ENCODE assay signal across 2 cellular contexts in the genomic region with DNA sequence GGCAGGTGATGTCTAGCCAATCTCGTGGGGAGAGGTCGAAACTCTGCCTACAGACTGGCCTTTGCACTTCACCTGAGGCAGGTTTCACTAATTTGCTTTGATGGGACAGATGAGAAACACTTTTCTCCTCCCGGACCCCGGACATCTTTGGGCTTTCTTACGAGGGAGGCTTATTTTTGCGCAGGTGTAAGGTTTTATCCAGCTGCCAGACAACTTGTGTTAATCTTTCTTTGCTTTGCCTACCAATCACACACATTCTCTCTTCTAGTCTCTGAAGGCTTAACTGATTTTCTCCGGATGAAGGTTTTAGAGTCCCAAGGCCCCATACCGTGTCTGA.
TF ChIP-seq lines count a peak whose summit lies in the region.

No MANE protein-coding gene starts in this region.

TF ChIP-seq in SK-N-SH, 30 proteins besides CTCF, POLR2A, EP300 and RAD21 (continued from another document):
- no peak for TF ChIP-seq ZBTB33 (IDR thresholded peaks at IDR 0.05; ENCODE audit: borderline replicate concordance, low read depth)
- TF ChIP-seq TCF12 (IDR thresholded peaks at IDR 0.05), result no peak
- no peak for TF ChIP-seq FOSL2 (IDR thresholded peaks at IDR 0.05; ENCODE audit: borderline replicate concordance, low read depth)
- TF ChIP-seq JUND (IDR thresholded peaks at IDR 0.05), result no peak
- no peak for TF ChIP-seq NRF1 (IDR thresholded peaks at IDR 0.05; ENCODE audit: low read depth, low read length)
- TF ChIP-seq, protein P1, sequence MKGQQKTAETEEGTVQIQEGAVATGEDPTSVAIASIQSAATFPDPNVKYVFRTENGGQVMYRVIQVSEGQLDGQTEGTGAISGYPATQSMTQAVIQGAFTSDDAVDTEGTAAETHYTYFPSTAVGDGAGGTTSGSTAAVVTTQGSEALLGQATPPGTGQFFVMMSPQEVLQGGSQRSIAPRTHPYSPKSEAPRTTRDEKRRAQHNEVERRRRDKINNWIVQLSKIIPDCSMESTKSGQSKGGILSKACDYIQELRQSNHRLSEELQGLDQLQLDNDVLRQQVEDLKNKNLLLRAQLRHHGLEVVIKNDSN (IDR thresholded peaks at IDR 0.05; ENCODE audit: borderline replicate concordance, low read depth), result no peak
- TF ChIP-seq FOXM1 (IDR thresholded peaks at IDR 0.05; ENCODE audit: low read depth), result no peak

TF ChIP-seq in SK-N-SH treated with all-trans-retinoic acid at 6 μM for 48 hours, 23 proteins besides CTCF, POLR2A, EP300 and RAD21 (continued from another document):
- TF ChIP-seq POU6F1 (CRISPR knock-in tag; IDR thresholded peaks at IDR 0.05; ENCODE audit: borderline replicate concordance, low read depth) (no peak), CSDC2 (CRISPR knock-in tag; IDR thresholded peaks at IDR 0.05) (no peak), ZFP3 (CRISPR knock-in tag; IDR thresholded peaks at IDR 0.05) (no peak), ESRRG (CRISPR knock-in tag; IDR thresholded peaks at IDR 0.05) (no peak), ZNF70 (CRISPR knock-in tag; IDR thresholded peaks at IDR 0.05) (no peak), ZNF8 (CRISPR knock-in tag; IDR thresholded peaks at IDR 0.05) (no peak), TOX (CRISPR knock-in tag; IDR thresholded peaks at IDR 0.05; ENCODE audit: borderline replicate concordance) (no peak)
- TF ChIP-seq, protein P2, sequence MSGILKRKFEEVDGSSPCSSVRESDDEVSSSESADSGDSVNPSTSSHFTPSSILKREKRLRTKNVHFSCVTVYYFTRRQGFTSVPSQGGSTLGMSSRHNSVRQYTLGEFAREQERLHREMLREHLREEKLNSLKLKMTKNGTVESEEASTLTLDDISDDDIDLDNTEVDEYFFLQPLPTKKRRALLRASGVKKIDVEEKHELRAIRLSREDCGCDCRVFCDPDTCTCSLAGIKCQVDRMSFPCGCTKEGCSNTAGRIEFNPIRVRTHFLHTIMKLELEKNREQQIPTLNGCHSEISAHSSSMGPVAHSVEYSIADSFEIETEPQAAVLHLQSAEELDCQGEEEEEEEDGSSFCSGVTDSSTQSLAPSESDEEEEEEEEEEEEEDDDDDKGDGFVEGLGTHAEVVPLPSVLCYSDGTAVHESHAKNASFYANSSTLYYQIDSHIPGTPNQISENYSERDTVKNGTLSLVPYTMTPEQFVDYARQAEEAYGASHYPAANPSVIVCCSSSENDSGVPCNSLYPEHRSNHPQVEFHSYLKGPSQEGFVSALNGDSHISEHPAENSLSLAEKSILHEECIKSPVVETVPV (CRISPR knock-in tag; IDR thresholded peaks at IDR 0.05), result no peak
TF ChIP-seq in SK-N-SH treated with all-trans-retinoic acid at 6 μM for 48 hours: peak in this region for 0.
